1 cellular context compared by ENCODE assay signal in the genomic region with DNA sequence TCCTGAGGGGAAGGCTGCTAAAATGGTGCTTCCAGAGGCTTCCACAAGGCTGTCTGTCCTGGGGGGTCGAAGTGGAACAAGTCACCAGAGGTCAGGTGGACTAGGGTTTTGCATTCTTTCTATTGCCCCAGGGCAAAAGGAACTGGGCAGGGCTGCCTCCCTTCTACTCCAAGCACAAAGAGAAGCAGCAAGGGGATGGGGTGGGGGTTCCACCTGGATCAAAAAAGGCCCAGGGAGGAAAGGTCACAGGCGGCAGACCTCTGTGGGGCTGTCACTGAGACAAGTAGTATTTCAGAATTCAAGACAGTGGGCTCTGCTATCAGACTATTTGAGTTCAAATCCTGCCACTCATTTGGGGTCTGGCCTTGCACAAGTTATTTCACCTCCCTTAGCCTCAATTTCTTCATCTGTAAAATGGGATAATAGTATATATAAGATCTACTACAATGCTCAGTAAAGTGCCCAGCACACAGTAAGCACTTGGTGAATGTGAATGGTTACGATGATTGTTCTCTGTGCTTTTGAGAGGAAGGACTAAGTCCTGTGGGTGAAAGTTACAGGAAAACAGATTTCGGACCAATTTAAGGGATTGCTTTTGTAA.
TF ChIP-seq lines count a peak whose summit lies in the region.

No MANE protein-coding gene starts in this region.

TF ChIP-seq in K562, 482 proteins besides CTCF, POLR2A, EP300 and RAD21:
- peak; percentile 74 for TF ChIP-seq RBM25 (IDR thresholded peaks at IDR 0.05; ENCODE audit: low read depth, low read length, severe bottlenecking)
- TF ChIP-seq RBM17 (IDR thresholded peaks at IDR 0.05; ENCODE audit: borderline replicate concordance, low read depth, low read length) = no peak
